8 cellular contexts compared by ENCODE assay signal in the genomic region with DNA sequence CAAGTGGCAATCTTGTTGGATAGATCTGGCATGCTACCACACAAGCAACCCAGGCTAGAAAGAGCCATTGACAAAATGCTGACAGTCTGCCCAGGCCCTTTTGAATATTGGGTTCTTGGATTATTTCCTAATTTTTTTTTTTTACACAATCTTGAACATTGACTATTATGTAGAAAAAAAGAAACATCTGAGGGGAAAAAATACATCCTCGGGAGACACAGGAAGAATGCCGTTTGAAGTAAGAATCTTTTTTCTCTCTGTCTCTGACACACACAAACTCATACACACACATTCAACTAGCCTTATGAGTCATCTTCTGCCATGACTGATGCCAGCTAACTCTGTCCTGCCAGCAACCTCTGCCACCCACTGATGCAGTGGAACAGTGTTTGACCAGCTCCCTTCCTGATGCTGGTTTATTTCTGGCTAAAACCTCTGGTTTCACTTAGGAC. TPM values are rescaled to one million over a fixed set of nuclear protein-coding genes. Genes with fewer than 3 reads are reported as not detected.
DNase-seq lines count a peak whose midpoint lies in the region; ATAC-seq lines count a peak whose summit lies in the region.

No MANE protein-coding gene starts in this region.

- ATAC-seq in Right ventricle myocardium inferior (peak; percentile 59), aorta (ENCODE audit: low FRiP score) (peak; percentile 80), GM21786 (IDR thresholded peaks at IDR 0.05; ENCODE audit: unreplicated experiment) (no peak), HG03097 (IDR thresholded peaks at IDR 0.05; ENCODE audit: low FRiP score, unreplicated experiment) (no peak)

- peak overlapping the region; percentile 77 to 85 for H3K27ac ChIP-seq in aorta (ENCODE audit: low read depth in 1 of 2, low read length in 2 of 2)

- H3K9me3 ChIP-seq in aorta (ENCODE audit: control insufficient read depth, low read length): no peaks in the 10 kb centered on the region

- H3K4me3 ChIP-seq in aorta (ENCODE audit: low read length in 2 of 2): no peak overlapping the region

- peaks cover 7 to 10% of the 10 kb centered on the region in 2 donors for H3K4me1 ChIP-seq in aorta (ENCODE audit: control insufficient read depth in 1 of 2, insufficient read depth in 2 of 2, low read length in 2 of 2)

- no peak for DNase-seq in Right ventricle myocardium inferior (ENCODE audit: missing footprints)
- no peak for DNase-seq in cardiac septum (ENCODE audit: low spot score)
- DNase-seq in dermis blood vessel endothelial cell: peak; percentile 71
- peak; percentile 58 to 79 for DNase-seq in lung microvascular endothelial cell (ENCODE audit: low read depth in 2 of 2)
- DNase-seq in aorta: peak in 1 of 2 donors; percentile 73
- DNase-seq in retina: no peak

- 0 to 3% methylated on average over 2 of the region's 2 CpGs for WGBS in aorta, 2 donors

- peaks cover 0 to 2% of the 10 kb centered on the region in 2 donors for H3K36me3 ChIP-seq in aorta (ENCODE audit: control insufficient read depth in 1 of 2, insufficient read depth in 2 of 2, low read length in 1 of 2)

- intact Hi-C loops in Right ventricle myocardium inferior (cut with DNase I): loop anchor here (5.0 kb wide), 1 partner anchor 37 kb away; no protein-coding TSS in a partner anchor
- intact Hi-C loops in cardiac septum (cut with DNase I): loop anchor here (2.0 kb wide), 1 partner anchor 45 kb away; no protein-coding TSS in a partner anchor
- intact Hi-C loops in aorta (cut with DNase I): loop anchor here in 1 of 2 donors (5.0 kb wide), 1 partner anchor 37 kb away; no protein-coding TSS in a partner anchor

- no peaks in the 10 kb centered on the region for H3K27me3 ChIP-seq in aorta (ENCODE audit: control insufficient read depth in 1 of 2, insufficient read depth in 2 of 2, low read length in 1 of 2)

RNA-seq across cellular contexts. Expression of a gene that starts 47.2 kb away (rescaled TPM):
- total RNA-seq in Right ventricle myocardium inferior (666 TPM), cardiac septum (1,045 TPM), dermis blood vessel endothelial cell (0.68 and 3.6 TPM in 2 replicates), lung microvascular endothelial cell (1.1 and 2.8 TPM in 2 replicates), aorta (1,000 to 10,000 TPM in 1 of 2 donors, 100 to 1,000 TPM in 1; 591 to 1,478 TPM)
- polyA plus RNA-seq in aorta: 100 to 1,000 TPM; 371 to 372 TPM

Comparison
In these comparisons a context has a peak if more than half of its experiments do, and no peak if none do; other contexts are left out.
1. ATAC-seq: peak in Right ventricle myocardium inferior (single experiment) and aorta (single experiment); none in GM21786 (single experiment) and HG03097 (single experiment).
2. DNase-seq: peak in dermis blood vessel endothelial cell (single experiment) and lung microvascular endothelial cell (2 of 2); none in Right ventricle myocardium inferior (single experiment), cardiac septum (single experiment) and retina (single experiment).
3. RNA of a gene that starts 47.2 kb away (total RNA-seq): 591 to 1,478 TPM in aorta, 1,045 TPM in cardiac septum (single experiment) and 666 TPM in Right ventricle myocardium inferior (single experiment); 1.1 to 2.8 TPM in lung microvascular endothelial cell and 0.68 to 3.6 TPM in dermis blood vessel endothelial cell; every median in the first group is over 100 times any median in the second.